ENCODE assay signal across 9 cellular contexts in genomic region chr12:113184900-113185179, GRCh38. TPM values are rescaled to one million over a fixed set of nuclear protein-coding genes. Genes with fewer than 3 reads are reported as not detected.
DNase-seq lines count a peak whose midpoint lies in the region; ATAC-seq and TF ChIP-seq lines count a peak whose summit lies in the region.
"Had no signal": no experiment of that assay in that cellular context is flagged by ENCODE, and none has a peak within 500 bp of the region (broad histone marks: within the 10 kb centered on the region; RNA-seq: fewer than 3 reads in every experiment).

No MANE protein-coding gene starts in this region.

- peak; percentile 75 to 84 (median 81) for DNase-seq in CD4-positive, alpha-beta T cell
- DNase-seq in NK-92 treated with Interleukin-12 subunit alpha and Interleukin-12 subunit beta, amount 100 ng/mL, for 24 hours (lab: John Stamatoyannopoulos, UW), result peak; percentile 68
- DNase-seq in activated CD8-positive, alpha-beta memory T cell treated with anti-CD3 and anti-CD28 coated beads for 4 hours (ENCODE audit: low read depth in 2 of 2), result peak; percentile 69 to 70
- peak; percentile 82 to 89 (median 85) for DNase-seq in effector memory CD8-positive, alpha-beta T cell
- peak; percentile 93 for DNase-seq in mesendoderm
- peak; percentile 74 for DNase-seq in stimulated activated CD8-positive, alpha-beta memory T cell treated with anti-CD3 and anti-CD28 coated beads, Interleukin-12 subunit alpha, Interleukin-12 subunit beta, amount 100 ng/mL, for 4 hours (ENCODE audit: low read depth)

- no peaks in the 10 kb centered on the region for H3K4me1 ChIP-seq in mesendoderm (ENCODE audit: control insufficient read depth, low read depth, low read length)

- H3K4ac ChIP-seq in mesendoderm (ENCODE audit: low read depth, low read length), result peak overlapping the region; percentile 99

- WGBS in mesendoderm (ENCODE audit: extremely low coverage, insufficient coverage, low lambda C conversion rate), result no CpG with 5 or more reads among the region's 20 CpGs

- H3K27ac ChIP-seq in CD4-positive, alpha-beta T cell (ENCODE audit: low read depth, low read length), result peak overlapping the region; percentile 95
- peak overlapping the region; percentile 82 for H3K27ac ChIP-seq in mesendoderm (ENCODE audit: low read depth, low read length)

- H3K4me2 ChIP-seq in mesendoderm (ENCODE audit: low read length), result peak overlapping the region; percentile 44

- H2BK15ac ChIP-seq in mesendoderm (replicated peaks; ENCODE audit: low read depth), result no peak overlapping the region

- no peak overlapping the region for H4K5ac ChIP-seq in mesendoderm (ENCODE audit: low read length)

- no peak overlapping the region for H2BK120ac ChIP-seq in mesendoderm (ENCODE audit: low read depth, low read length)

- H4K8ac ChIP-seq in mesendoderm (ENCODE audit: low read depth, low read length), result peak overlapping the region; percentile 70

- POLR2A ChIA-PET in CD4-positive, alpha-beta T cell (lab: Charles Lee), result interaction anchor here (0.6 to 2.6 kb wide), 10 partner anchors 10 to 247 kb away, joined by 3 to 24 read pairs (median 4); partner anchors contain the start of genes OAS2, OAS3 and TPCN1

- no peak overlapping the region for H2BK5ac ChIP-seq in mesendoderm (ENCODE audit: low read length)

- H2AK5ac ChIP-seq in mesendoderm (ENCODE audit: low read length), result no peak overlapping the region

- peak overlapping the region; percentile 99 for H3K27ac Mint-ChIP-seq in CD4-positive, alpha-beta T cell
- H3K27ac Mint-ChIP-seq in effector memory CD8-positive, alpha-beta T cell, result peak overlapping the region; percentile 93 to 94

- peaks cover 40% of the 10 kb centered on the region for H3K4me1 Mint-ChIP-seq in CD4-positive, alpha-beta T cell (ENCODE audit: low read depth)
- H3K4me1 Mint-ChIP-seq in effector memory CD8-positive, alpha-beta T cell (ENCODE audit: low read depth in 2 of 2), result peaks cover 23 to 37% of the 10 kb centered on the region in 2 donors

- peak overlapping the region; percentile 96 for H3K9ac ChIP-seq in mesendoderm (ENCODE audit: low read length)

- ATAC-seq in CD4-positive, alpha-beta T cell (ENCODE audit: poor library complexity), result peak; percentile 81
- ATAC-seq in GM19438 (IDR thresholded peaks at IDR 0.05; ENCODE audit: low read depth, unreplicated experiment) (peak; percentile 79), HG03571 (IDR thresholded peaks at IDR 0.05; ENCODE audit: unreplicated experiment) (peak; percentile 70)
- ATAC-seq in effector memory CD8-positive, alpha-beta T cell (replicated peaks), result peak; percentile 80

- peak overlapping the region; percentile 95 for H3K18ac ChIP-seq in mesendoderm (ENCODE audit: low read length)

- peak overlapping the region; percentile 97 for H3K4me3 ChIP-seq in mesendoderm (ENCODE audit: low read length)

- peak overlapping the region; percentile 97 for H3K4me3 Mint-ChIP-seq in CD4-positive, alpha-beta T cell
- H3K4me3 Mint-ChIP-seq in effector memory CD8-positive, alpha-beta T cell, result peak overlapping the region; percentile 88 to 89

- peak overlapping the region; percentile 97 for H3K56ac ChIP-seq in mesendoderm (ENCODE audit: low read length)

- peaks cover 60% of the 10 kb centered on the region for H3K36me3 Mint-ChIP-seq in CD4-positive, alpha-beta T cell (ENCODE audit: low read depth)
- peaks cover 30% of the 10 kb centered on the region for H3K36me3 Mint-ChIP-seq in effector memory CD8-positive, alpha-beta T cell (ENCODE audit: insufficient read depth)

- CTCF ChIA-PET in CD4-positive, alpha-beta T cell (lab: Charles Lee), result interaction anchor here (3.6 kb wide), 1 partner anchor 10 kb away, joined by 19 read pairs; no protein-coding TSS in a partner anchor

- no peak for TF ChIP-seq CTCF in CD4-positive, alpha-beta T cell (IDR thresholded peaks at IDR 0.05)

- intact Hi-C loops in CD4-positive, alpha-beta T cell (cut with DNase I, micrococcal nuclease), result loop anchor here (2.0 to 10.0 kb wide), 7 partner anchors 22 to 1500 kb away; partner anchors contain the start of genes TPCN1 (in 2 of the 2), ACAD10 (in 1 of the 2), BRAP (in 1 of the 2) and PLBD2 (in 1 of the 2)

- H3K79me2 ChIP-seq in mesendoderm (ENCODE audit: control insufficient read depth, insufficient read depth, low read length), result peaks cover 22% of the 10 kb centered on the region

- H3K27me3 ChIP-seq in CD4-positive, alpha-beta T cell (ENCODE audit: control insufficient read depth, insufficient read depth, low read length), result no peaks in the 10 kb centered on the region
- no peaks in the 10 kb centered on the region for H3K27me3 ChIP-seq in mesendoderm (ENCODE audit: insufficient read depth, low read length, poor library complexity)

- no peak overlapping the region for H3K23ac ChIP-seq in mesendoderm (ENCODE audit: low read length)

- no peaks in the 10 kb centered on the region for H3K9me3 Mint-ChIP-seq in CD4-positive, alpha-beta T cell
- no peaks in the 10 kb centered on the region for H3K9me3 Mint-ChIP-seq in effector memory CD8-positive, alpha-beta T cell

- H3K9me3 ChIP-seq in CD4-positive, alpha-beta T cell (ENCODE audit: control insufficient read depth, low read length), result no peaks in the 10 kb centered on the region

- H3K79me1 ChIP-seq in mesendoderm (ENCODE audit: low read length), result peaks cover 17% of the 10 kb centered on the region

- no peaks in the 10 kb centered on the region for H3K27me3 Mint-ChIP-seq in CD4-positive, alpha-beta T cell
- no peaks in the 10 kb centered on the region for H3K27me3 Mint-ChIP-seq in effector memory CD8-positive, alpha-beta T cell

- peaks cover 4% of the 10 kb centered on the region for H3K36me3 ChIP-seq in mesendoderm (ENCODE audit: control insufficient read depth, insufficient read depth, low read length)

RNA-seq across cellular contexts. Expression of gene DDX54, which starts 0.4 kb away (rescaled TPM):
- 10 to 100 TPM; 56.8 to 61.1 TPM for total RNA-seq in CD4-positive, alpha-beta T cell
- polyA plus RNA-seq in mesendoderm (2013, experiment 1 of 2), result 78.4 TPM
- polyA plus RNA-seq in mesendoderm (2013, experiment 2 of 2), result 78.6 TPM

RNA-seq across cellular contexts. Expression of gene RITA1, which starts 0.7 kb away (rescaled TPM):
- total RNA-seq in CD4-positive, alpha-beta T cell, result 1 to 10 TPM; 2.9 to 3.3 TPM
- polyA plus RNA-seq in mesendoderm (2013, experiment 1 of 2), result 18.4 TPM
- 18.4 TPM for polyA plus RNA-seq in mesendoderm (2013, experiment 2 of 2)

RNA-seq across cellular contexts. Expression of gene CFAP73, which starts 35.3 kb away (rescaled TPM):
- 1 to 10 TPM in 1 of 2 experiments, under 1 TPM in 1; 0.92 to 1.2 TPM for total RNA-seq in CD4-positive, alpha-beta T cell
- polyA plus RNA-seq in mesendoderm (2013, experiment 1 of 2), result 0.03 TPM
- not detected for polyA plus RNA-seq in mesendoderm (2013, experiment 2 of 2)
- total RNA-seq: subcutaneous adipose tissue had no signal

RNA-seq across cellular contexts. Expression of gene TPCN1, which starts 36.4 kb away (rescaled TPM):
- total RNA-seq in CD4-positive, alpha-beta T cell, result 10 to 100 TPM; 52.4 to 59.7 TPM
- 6.1 TPM for polyA plus RNA-seq in mesendoderm (2013, experiment 1 of 2)
- 7.0 TPM for polyA plus RNA-seq in mesendoderm (2013, experiment 2 of 2)

RNA-seq across cellular contexts. Expression of gene RASAL1, which starts 49.3 kb away (rescaled TPM):
- total RNA-seq in CD4-positive, alpha-beta T cell, result 1 to 10 TPM; 1.2 to 2.7 TPM
- polyA plus RNA-seq in mesendoderm (2013, experiment 1 of 2), result 1.3 TPM
- polyA plus RNA-seq in mesendoderm (2013, experiment 2 of 2), result 1.2 TPM
- total RNA-seq: subcutaneous adipose tissue had no signal

Comparison
In these comparisons a context has a peak if more than half of its experiments do, and no peak if none do; other contexts are left out.
1. Peak in every context shown above with its lines: DNase-seq, ATAC-seq, H3K4me3 ChIP-seq and H3K27ac ChIP-seq.